8 cellular contexts compared by ENCODE assay signal in genomic region chr12:6873094-6874006, GRCh38.
DNase-seq lines count a peak whose midpoint lies in the region; ATAC-seq and TF ChIP-seq lines count a peak whose summit lies in the region.

SPSB2 (minus strand) TSS chr12:6873303; CDS start chr12:6872901, 402 bp downstream.

- in situ Hi-C loops in astrocyte of the cerebellum (cut with HindIII; ENCODE audit: low sequenced_read_pairs), result no loop called here

- no peak for TF ChIP-seq CTCF in astrocyte of the cerebellum (IDR thresholded peaks at IDR 0.05; ENCODE audit: low read depth, low read length, missing control alignments)

- DNase-seq in NCI-H2081 treated with DMSO at 0.1 percent for 48 hours (lab: John Stamatoyannopoulos, UW) (peak; percentile 29), T-helper 9 cell (peak; percentile 99), astrocyte of the cerebellum (ENCODE audit: low read depth) (peak; percentile 83), hippocampal formation (lab: John Stamatoyannopoulos, UW) (peak; percentile 85 to 92), retina (peak; percentile 91), cortex of kidney (lab: John Stamatoyannopoulos, UW) (no peak)

- peak within 1 kb of the TSS; percentile 64 for H3K4me3 ChIP-seq in astrocyte of the cerebellum (ENCODE audit: low read depth, low read length)

- ATAC-seq in GM18511 (IDR thresholded peaks at IDR 0.05; ENCODE audit: unreplicated experiment), result peak; percentile 77
- peak; percentile 78 for ATAC-seq in HG03039 (IDR thresholded peaks at IDR 0.05; ENCODE audit: unreplicated experiment)
